Comparison of ENCODE assay signal across 14 cellular contexts in genomic region chr20:17683218-17684076, GRCh38. TPM values are rescaled to one million over a fixed set of nuclear protein-coding genes. Genes with fewer than 3 reads are reported as not detected.
DNase-seq lines count a peak whose midpoint lies in the region; ATAC-seq, FAIRE-seq and TF ChIP-seq lines count a peak whose summit lies in the region.
"Had no signal": no experiment of that assay in that cellular context is flagged by ENCODE, and none has a peak within 500 bp of the region (broad histone marks: within the 10 kb centered on the region; RNA-seq: fewer than 3 reads in every experiment).

No MANE protein-coding gene starts in this region.

- H3K9me3 Mint-ChIP-seq in activated T-cell treated with anti-CD3 and anti-CD28 coated beads, Interleukin-2, amount 50 U/mL, for 72 hours, result no peaks in the 10 kb centered on the region
- peaks cover 8% of the 10 kb centered on the region for H3K9me3 Mint-ChIP-seq in stimulated activated memory B cell treated with anti-CD40 and anti-IgM and Interleukin-4, amounts not matched to agents 10 μg/mL and 1 μg/mL and 100 μg/mL, for 72 hours

- no peak for FAIRE-seq in D721Med (lab: Jason Lieb, UNC)
- FAIRE-seq: colon had no signal

- peak overlapping the region; percentile 83 for H3K27ac Mint-ChIP-seq in activated T-cell treated with anti-CD3 and anti-CD28 coated beads, Interleukin-2, amount 50 U/mL, for 72 hours
- no peak overlapping the region for H3K27ac Mint-ChIP-seq in stimulated activated memory B cell treated with anti-CD40 and anti-IgM and Interleukin-4, amounts not matched to agents 10 μg/mL and 1 μg/mL and 100 μg/mL, for 72 hours

- no peaks in the 10 kb centered on the region for H3K9me3 ChIP-seq in iPS-18c (ENCODE audit: control insufficient read depth, insufficient read depth, low read length)

- peaks cover 15% of the 10 kb centered on the region for H3K4me1 Mint-ChIP-seq in activated T-cell treated with anti-CD3 and anti-CD28 coated beads, Interleukin-2, amount 50 U/mL, for 72 hours (ENCODE audit: low read depth)
- H3K4me1 Mint-ChIP-seq in stimulated activated memory B cell treated with anti-CD40 and anti-IgM and Interleukin-4, amounts not matched to agents 10 μg/mL and 1 μg/mL and 100 μg/mL, for 72 hours, result peaks cover 18% of the 10 kb centered on the region

- no peak for DNase-seq in activated T-cell treated with anti-CD3 and anti-CD28 coated beads, Interleukin-2, amount 50 U/mL, for 72 hours
- no peak for DNase-seq in activated T-cell treated with anti-CD3 and anti-CD28 coated beads, Interleukin-2, amount 50 U/mL, for 48 hours
- DNase-seq in cerebellar cortex (ENCODE audit: low spot score) (no peak), D721Med (ENCODE audit: insufficient read length, low spot score) (no peak)
- DNase-seq: activated effector memory CD4-positive, alpha-beta T cell treated with Interleukin-2 at 50 U/mL for 16 hours; foreskin melanocyte; GOT3 had no signal

- H3K27me3 Mint-ChIP-seq in activated T-cell treated with anti-CD3 and anti-CD28 coated beads, Interleukin-2, amount 50 U/mL, for 72 hours (ENCODE audit: low read depth), result peaks cover 48% of the 10 kb centered on the region
- peaks cover 47% of the 10 kb centered on the region for H3K27me3 Mint-ChIP-seq in stimulated activated memory B cell treated with anti-CD40 and anti-IgM and Interleukin-4, amounts not matched to agents 10 μg/mL and 1 μg/mL and 100 μg/mL, for 72 hours

- ATAC-seq in activated T-cell treated with anti-CD3 and anti-CD28 coated beads, Interleukin-2, amount 50 U/mL, for 72 hours (replicated peaks in 1 of 2), result no peak
- ATAC-seq in stimulated activated memory B cell treated with anti-CD40 and anti-IgM and Interleukin-4, amounts not matched to agents 10 μg/mL and 1 μg/mL and 100 μg/mL, for 72 hours, result no peak
- no peak for ATAC-seq in HG02759 (IDR thresholded peaks at IDR 0.05; ENCODE audit: unreplicated experiment)

- TF ChIP-seq CTCF in VCaP (conservative IDR thresholded peaks at IDR 0.05) (no peak), D721Med (IDR thresholded peaks at IDR 0.05; ENCODE audit: insufficient read depth, missing control alignments) (no peak)

- peaks cover under 1 to 2% of the 10 kb centered on the region in 2 donors for H3K36me3 Mint-ChIP-seq in activated T-cell treated with anti-CD3 and anti-CD28 coated beads, Interleukin-2, amount 50 U/mL, for 72 hours (ENCODE audit: insufficient read depth in 2 of 2)
- no peaks in the 10 kb centered on the region for H3K36me3 Mint-ChIP-seq in stimulated activated memory B cell treated with anti-CD40 and anti-IgM and Interleukin-4, amounts not matched to agents 10 μg/mL and 1 μg/mL and 100 μg/mL, for 72 hours

- peak overlapping the region; percentile 44; the same call in 1 of the 2 replicates for H3K4me3 ChIP-seq in iPS-18c (ENCODE audit: insufficient read depth, low read depth, low read length)

- peak overlapping the region; percentile 18; the same call in 1 of the 2 replicates for H3K27ac ChIP-seq in VCaP

- H3K4me3 Mint-ChIP-seq in activated T-cell treated with anti-CD3 and anti-CD28 coated beads, Interleukin-2, amount 50 U/mL, for 72 hours, result peak overlapping the region; percentile 59 to 72
- H3K4me3 Mint-ChIP-seq in stimulated activated memory B cell treated with anti-CD40 and anti-IgM and Interleukin-4, amounts not matched to agents 10 μg/mL and 1 μg/mL and 100 μg/mL, for 72 hours, result peak overlapping the region; percentile 61

RNA-seq across cellular contexts. Expression of gene RRBP1, which starts 1.4 kb away (rescaled TPM):
- total RNA-seq in activated T-cell treated with anti-CD3 and anti-CD28 coated beads, Interleukin-2, amount 50 U/mL, for 72 hours, result 10 to 100 TPM; 17.1 to 25.7 TPM

RNA-seq across cellular contexts. Expression of gene BANF2, which starts 16.3 kb away (rescaled TPM):
- not detected for total RNA-seq in activated T-cell treated with anti-CD3 and anti-CD28 coated beads, Interleukin-2, amount 50 U/mL, for 72 hours
- total RNA-seq: lower leg skin, tibial nerve had no signal
